11 cellular contexts compared by ENCODE assay signal in genomic region chr11:44573333-44573732, GRCh38. TPM values are rescaled to one million over a fixed set of nuclear protein-coding genes. Genes with fewer than 3 reads are reported as not detected.
DNase-seq lines count a peak whose midpoint lies in the region; ATAC-seq and TF ChIP-seq lines count a peak whose summit lies in the region.
"Had no signal": no experiment of that assay in that cellular context is flagged by ENCODE, and none has a peak within 500 bp of the region (broad histone marks: within the 10 kb centered on the region; RNA-seq: fewer than 3 reads in every experiment).

No MANE protein-coding gene starts in this region.

- no peak for ATAC-seq in naive B cell (ENCODE audit: low read depth in 2 of 2)
- no peak for ATAC-seq in GM21423 (IDR thresholded peaks at IDR 0.05; ENCODE audit: unreplicated experiment)

- H3K36me3 ChIP-seq in BLaER1 = 0 out of 2 replicates have a peak, but pooled peaks cover 3% of the 10 kb centered on the region

- H3K27ac ChIP-seq in BLaER1 = peak overlapping the region; percentile 82; the same call in 1 of the 2 replicates

- no peaks in the 10 kb centered on the region for H3K27me3 Mint-ChIP-seq in activated T-helper 1 cell treated with anti-CD3 and anti-CD28 coated beads, Interleukin-12 subunit alpha, Interleukin-12 subunit beta, Interleukin-2, Interleukin-4 antibody, amounts not matched to agents 30 ng/mL and 10 ng/mL and 1 ng/mL, durations not matched to agents 14 hours and 24 hours and 36 hours (ENCODE audit: insufficient read depth)
- H3K27me3 Mint-ChIP-seq in naive B cell = no peaks in the 10 kb centered on the region

- no peak overlapping the region for H3K4me3 ChIP-seq in BLaER1
- peak overlapping the region; percentile 24; the same call in 1 of the 2 replicates for H3K4me3 ChIP-seq in GM12865 (ENCODE audit: low read depth, low read length)

- H3K4me1 ChIP-seq in BLaER1 = peaks cover 99% of the 10 kb centered on the region

- H3K4me2 ChIP-seq in BLaER1 = peak overlapping the region; percentile 99

- TF ChIP-seq CTCF in GM12865 (IDR thresholded peaks at IDR 0.05; ENCODE audit: insufficient read depth, low read depth, low read length, missing control alignments) = no peak

- H3K27me3 ChIP-seq in BLaER1 = no peaks in the 10 kb centered on the region

- H4K20me1 ChIP-seq in BLaER1 = peaks cover 20% of the 10 kb centered on the region; the same call in 1 of the 2 replicates

- intact Hi-C loops in activated T-helper 1 cell treated with anti-CD3 and anti-CD28 coated beads, Interleukin-12 subunit alpha, Interleukin-12 subunit beta, Interleukin-2, Interleukin-4 antibody, amounts not matched to agents 30 ng/mL and 10 ng/mL and 1 ng/mL, durations not matched to agents 14 hours and 24 hours and 36 hours (cut with micrococcal nuclease) = no loop called here

- H3K4me3 Mint-ChIP-seq in activated T-helper 1 cell treated with anti-CD3 and anti-CD28 coated beads, Interleukin-12 subunit alpha, Interleukin-12 subunit beta, Interleukin-2, Interleukin-4 antibody, amounts not matched to agents 30 ng/mL and 10 ng/mL and 1 ng/mL, durations not matched to agents 14 hours and 24 hours and 36 hours = peak overlapping the region; percentile 82
- H3K4me3 Mint-ChIP-seq in naive B cell = peak overlapping the region in 6 of 8 donors; percentile 12 to 79 (median 54)
- H3K4me3 Mint-ChIP-seq: WTC11 had no signal

- H3K36me3 Mint-ChIP-seq in activated T-helper 1 cell treated with anti-CD3 and anti-CD28 coated beads, Interleukin-12 subunit alpha, Interleukin-12 subunit beta, Interleukin-2, Interleukin-4 antibody, amounts not matched to agents 30 ng/mL and 10 ng/mL and 1 ng/mL, durations not matched to agents 14 hours and 24 hours and 36 hours (ENCODE audit: low read depth) = peaks cover 66% of the 10 kb centered on the region
- H3K36me3 Mint-ChIP-seq in naive B cell = peaks cover 9 to 15% of the 10 kb centered on the region in 2 donors
- H3K36me3 Mint-ChIP-seq: WTC11 had no signal

- peak overlapping the region; percentile 96 for H3K27ac Mint-ChIP-seq in activated T-helper 1 cell treated with anti-CD3 and anti-CD28 coated beads, Interleukin-12 subunit alpha, Interleukin-12 subunit beta, Interleukin-2, Interleukin-4 antibody, amounts not matched to agents 30 ng/mL and 10 ng/mL and 1 ng/mL, durations not matched to agents 14 hours and 24 hours and 36 hours
- H3K27ac Mint-ChIP-seq in naive B cell = peak overlapping the region in 5 of 6 donors; percentile 24 to 90 (median 77)
- H3K27ac Mint-ChIP-seq: WTC11 had no signal

- H3K9ac ChIP-seq in BLaER1 = peak overlapping the region; percentile 57; the same call in 1 of the 2 replicates

- no peaks in the 10 kb centered on the region for H3K9me3 ChIP-seq in BLaER1

- no peaks in the 10 kb centered on the region for H3K9me3 Mint-ChIP-seq in activated T-helper 1 cell treated with anti-CD3 and anti-CD28 coated beads, Interleukin-12 subunit alpha, Interleukin-12 subunit beta, Interleukin-2, Interleukin-4 antibody, amounts not matched to agents 30 ng/mL and 10 ng/mL and 1 ng/mL, durations not matched to agents 14 hours and 24 hours and 36 hours
- no peaks in the 10 kb centered on the region for H3K9me3 Mint-ChIP-seq in naive B cell
- H3K9me3 Mint-ChIP-seq: WTC11 had no signal

- DNase-seq in GM12865 (ENCODE audit: low read depth) (no peak), naive B cell (no peak), D341Med (ENCODE audit: low spot score) (no peak), KG1 (lab: John Stamatoyannopoulos, UW) (no peak)
- no peak for DNase-seq in activated T-helper 1 cell treated with anti-CD3 and anti-CD28 coated beads, Interleukin-12 subunit alpha, Interleukin-12 subunit beta, Interleukin-2, Interleukin-4 antibody, amounts not matched to agents 30 ng/mL and 10 ng/mL and 1 ng/mL, durations not matched to agents 14 hours and 24 hours and 36 hours (ENCODE audit: low spot score)
- no peak for DNase-seq in NK-92 treated with Interleukin-12 subunit alpha and Interleukin-12 subunit beta, amount 100 ng/mL, for 24 hours (lab: John Stamatoyannopoulos, UW)
- DNase-seq: amygdala, NCI-H510A treated with DMSO at 0.1 percent for 48 hours had no signal

- H3K4me1 Mint-ChIP-seq in activated T-helper 1 cell treated with anti-CD3 and anti-CD28 coated beads, Interleukin-12 subunit alpha, Interleukin-12 subunit beta, Interleukin-2, Interleukin-4 antibody, amounts not matched to agents 30 ng/mL and 10 ng/mL and 1 ng/mL, durations not matched to agents 14 hours and 24 hours and 36 hours (ENCODE audit: low read depth) = peaks cover 98% of the 10 kb centered on the region
- peaks cover 82 to 99% (median 99%) of the 10 kb centered on the region in 3 donors for H3K4me1 Mint-ChIP-seq in naive B cell

RNA-seq across cellular contexts. Expression of gene CD82, which starts 7.9 kb away (rescaled TPM):
- 499 and 500 TPM in 2 replicates for total RNA-seq in activated T-helper 1 cell treated with anti-CD3 and anti-CD28 coated beads, Interleukin-12 subunit alpha, Interleukin-12 subunit beta, Interleukin-2, Interleukin-4 antibody, amounts not matched to agents 30 ng/mL and 10 ng/mL and 1 ng/mL, durations not matched to agents 14 hours and 24 hours and 36 hours
- polyA plus RNA-seq in naive B cell (ENCODE audit: low read depth in 6 of 6) = 100 to 1,000 TPM; 146 to 292 (median 225) TPM
